In genomic region chr4:154578919-154579318, GRCh38 we compare ENCODE assay signal across 2 cellular contexts.
TF ChIP-seq lines count a peak whose summit lies in the region.

No MANE protein-coding gene starts in this region.

TF ChIP-seq in IMR-90, 13 proteins besides CTCF, POLR2A, EP300 and RAD21:
- TF ChIP-seq CEBPB (IDR thresholded peaks at IDR 0.05; ENCODE audit: low read depth, low read length): no peak
- TF ChIP-seq RFX5 (IDR thresholded peaks at IDR 0.05; ENCODE audit: low read depth, low read length): no peak
- peak; percentile 29; the same call in 1 of the 2 replicates for TF ChIP-seq NFE2L2 (IDR thresholded peaks at IDR 0.05; ENCODE audit: low read depth, low read length)
- TF ChIP-seq FOS (IDR thresholded peaks at IDR 0.05; ENCODE audit: low read depth, low read length): no peak
- TF ChIP-seq CHD1 (IDR thresholded peaks at IDR 0.05; ENCODE audit: low read depth, low read length): no peak

TF ChIP-seq in HEK293T, 16 proteins besides CTCF, POLR2A, EP300 and RAD21:
- no peak for TF ChIP-seq PKNOX1 (IDR thresholded peaks at IDR 0.05)
- no peak for TF ChIP-seq TARDBP (IDR thresholded peaks at IDR 0.05)
- TF ChIP-seq LEF1 (IDR thresholded peaks at IDR 0.05; ENCODE audit: borderline replicate concordance): no peak
- TF ChIP-seq BHLHE40 (IDR thresholded peaks at IDR 0.05; ENCODE audit: borderline replicate concordance): no peak
- TF ChIP-seq NFRKB (IDR thresholded peaks at IDR 0.05): no peak
- TF ChIP-seq SP1 (IDR thresholded peaks at IDR 0.05): no peak
- TF ChIP-seq CTBP1 (IDR thresholded peaks at IDR 0.05; ENCODE audit: borderline replicate concordance): no peak
- no peak for TF ChIP-seq ELF4 (IDR thresholded peaks at IDR 0.05)
- no peak for TF ChIP-seq SUZ12 (IDR thresholded peaks at IDR 0.05)
- TF ChIP-seq FOXA1 (IDR thresholded peaks at IDR 0.05): no peak
- TF ChIP-seq FOXM1 (IDR thresholded peaks at IDR 0.05; ENCODE audit: borderline replicate concordance): no peak
- TF ChIP-seq FOXK2 (IDR thresholded peaks at IDR 0.05): no peak
- TF ChIP-seq ZNF384 (IDR thresholded peaks at IDR 0.05): no peak
- no peak for TF ChIP-seq ARNT (IDR thresholded peaks at IDR 0.05)
- TF ChIP-seq HDGF (IDR thresholded peaks at IDR 0.05; ENCODE audit: borderline replicate concordance): no peak
- TF ChIP-seq L3MBTL2 (conservative IDR thresholded peaks at IDR 0.05): no peak
